In the genomic region with DNA sequence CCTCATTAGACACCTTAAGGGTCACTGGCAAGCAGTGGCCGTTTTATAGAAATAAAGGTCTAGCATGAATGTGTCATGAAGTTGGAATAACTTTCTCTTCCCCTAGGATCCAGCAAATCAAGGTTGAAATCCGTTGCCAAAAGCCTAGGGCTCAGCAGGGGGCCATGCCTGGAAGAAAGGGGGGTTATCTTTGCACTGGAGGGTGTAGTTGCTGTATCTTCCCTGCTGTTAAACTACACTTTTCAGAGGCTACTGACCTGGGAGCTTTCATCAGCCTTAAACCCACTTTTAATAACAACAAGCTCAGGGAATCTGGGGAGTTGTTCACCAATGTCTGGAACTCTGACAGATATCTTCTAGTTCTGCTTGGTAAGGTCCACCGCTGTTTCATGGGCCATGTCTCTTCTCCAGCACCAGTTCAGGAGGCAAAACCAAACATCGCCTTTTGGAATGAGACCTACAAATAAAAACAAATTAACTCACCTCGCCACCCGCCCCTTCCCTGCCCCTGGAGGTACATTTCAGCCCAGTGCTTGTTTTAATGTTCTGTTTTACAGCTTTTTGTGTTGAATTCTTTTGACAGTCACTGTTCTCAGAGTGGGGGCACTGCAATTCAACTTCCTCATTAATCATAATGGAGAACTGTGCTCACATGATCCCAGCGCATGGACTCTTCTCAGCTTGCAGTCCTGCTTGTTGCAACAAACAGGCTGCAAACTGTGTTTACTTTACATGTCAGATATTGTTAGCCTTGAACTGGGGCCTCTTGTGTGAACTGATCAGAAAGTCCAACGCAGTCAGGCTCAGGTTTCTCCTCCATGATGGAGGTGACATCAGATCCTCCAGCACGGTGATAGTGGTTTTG, we compare ENCODE assay signal across 19 cellular contexts.
DNase-seq lines count a peak whose midpoint lies in the region; ATAC-seq and TF ChIP-seq lines count a peak whose summit lies in the region.
"Had no signal": no experiment of that assay in that cellular context is flagged by ENCODE, and none has a peak within 500 bp of the region (broad histone marks: within the 10 kb centered on the region; RNA-seq: fewer than 3 reads in every experiment).

No MANE protein-coding gene starts in this region.

- peak; percentile 60 for ATAC-seq in upper lobe of right lung

- H3K9me3 ChIP-seq in upper lobe of right lung = no peaks in the 10 kb centered on the region
- H3K9me3 ChIP-seq: esophagus squamous epithelium, Peyer's patch, SK-N-SH, thyroid gland had no signal

- TF ChIP-seq CTCF in upper lobe of right lung (IDR thresholded peaks at IDR 0.05) = no peak

- no peaks in the 10 kb centered on the region for H3K4me1 ChIP-seq in upper lobe of right lung
- H3K4me1 ChIP-seq: esophagus squamous epithelium, Peyer's patch, thyroid gland had no signal

- no peak overlapping the region for H3K4me3 Mint-ChIP-seq in activated naive CD8-positive, alpha-beta T cell treated with anti-CD3 and anti-CD28 coated beads for 36 hours
- H3K4me3 Mint-ChIP-seq: activated CD4-positive, alpha-beta T cell treated with anti-CD3 and anti-CD28 coated beads, Interleukin-2, amount 10 ng/mL, durations not matched to agents 24 days and 14 days; IgD-negative memory B cell had no signal

- no peak overlapping the region for H3K27ac Mint-ChIP-seq in activated naive CD8-positive, alpha-beta T cell treated with anti-CD3 and anti-CD28 coated beads for 36 hours
- H3K27ac Mint-ChIP-seq: activated CD4-positive, alpha-beta T cell treated with anti-CD3 and anti-CD28 coated beads, Interleukin-2, amount 10 ng/mL, durations not matched to agents 24 days and 14 days; IgD-negative memory B cell had no signal

- no peaks in the 10 kb centered on the region for H3K36me3 ChIP-seq in upper lobe of right lung
- H3K36me3 ChIP-seq: esophagus squamous epithelium, Peyer's patch, thyroid gland had no signal

- no peaks in the 10 kb centered on the region for H3K9me3 Mint-ChIP-seq in activated naive CD8-positive, alpha-beta T cell treated with anti-CD3 and anti-CD28 coated beads for 36 hours
- H3K9me3 Mint-ChIP-seq: activated CD4-positive, alpha-beta T cell treated with anti-CD3 and anti-CD28 coated beads, Interleukin-2, amount 10 ng/mL, durations not matched to agents 24 days and 14 days had no signal

- H3K36me3 Mint-ChIP-seq in activated naive CD8-positive, alpha-beta T cell treated with anti-CD3 and anti-CD28 coated beads for 36 hours = no peaks in the 10 kb centered on the region
- H3K36me3 Mint-ChIP-seq: IgD-negative memory B cell had no signal

- intact Hi-C loops in upper lobe of right lung (cut with DNase I) = no loop called here

- DNase-seq in DMS53 (lab: John Stamatoyannopoulos, UW) = peak; percentile 45
- DNase-seq in DMS53 treated with DMSO at 0.1 percent for 48 hours (lab: John Stamatoyannopoulos, UW; ENCODE audit: unreplicated experiment) = no peak
- peak; percentile 42 for DNase-seq in NCI-H774 (lab: John Stamatoyannopoulos, UW)
- DNase-seq in iPS-NIHi11 (ENCODE audit: low spot score) = peak; percentile 42
- DNase-seq in upper lobe of right lung = no peak
- no peak for DNase-seq in activated naive CD8-positive, alpha-beta T cell treated with anti-CD3 and anti-CD28 coated beads for 36 hours
- DNase-seq in DMS79 (lab: John Stamatoyannopoulos, UW) = no peak
- DNase-seq in NCI-H1436 (lab: John Stamatoyannopoulos, UW) = no peak
- DNase-seq: activated CD4-positive, alpha-beta T cell treated with anti-CD3 and anti-CD28 coated beads, Interleukin-2, amount 10 ng/mL, durations not matched to agents 24 days and 14 days; activated naive CD4-positive, alpha-beta T cell treated with Interleukin-2 at 50 U/mL for 16 hours; esophagus squamous epithelium; head of caudate nucleus; kidney; NCI-H2227 treated with DMSO at 0.1 percent for 48 hours; Peyer's patch; SK-N-SH; thyroid gland had no signal

- no peaks in the 10 kb centered on the region for H3K27me3 Mint-ChIP-seq in activated naive CD8-positive, alpha-beta T cell treated with anti-CD3 and anti-CD28 coated beads for 36 hours
- H3K27me3 Mint-ChIP-seq: activated CD4-positive, alpha-beta T cell treated with anti-CD3 and anti-CD28 coated beads, Interleukin-2, amount 10 ng/mL, durations not matched to agents 24 days and 14 days; IgD-negative memory B cell had no signal

- no peak overlapping the region for H3K4me3 ChIP-seq in upper lobe of right lung
- H3K4me3 ChIP-seq: esophagus squamous epithelium, Peyer's patch, thyroid gland had no signal

- no peak overlapping the region for H3K27ac ChIP-seq in upper lobe of right lung
- H3K27ac ChIP-seq: 22Rv1, esophagus squamous epithelium, Peyer's patch, thyroid gland had no signal

- no peaks in the 10 kb centered on the region for H3K27me3 ChIP-seq in upper lobe of right lung
- H3K27me3 ChIP-seq: esophagus squamous epithelium, Peyer's patch, thyroid gland had no signal

- H3K4me1 Mint-ChIP-seq in activated naive CD8-positive, alpha-beta T cell treated with anti-CD3 and anti-CD28 coated beads for 36 hours = no peaks in the 10 kb centered on the region
- H3K4me1 Mint-ChIP-seq: activated CD4-positive, alpha-beta T cell treated with anti-CD3 and anti-CD28 coated beads, Interleukin-2, amount 10 ng/mL, durations not matched to agents 24 days and 14 days; IgD-negative memory B cell had no signal

Comparison
In these comparisons a context has a peak if more than half of its experiments do, and no peak if none do; other contexts are left out.
1. DNase-seq: peak in DMS53 (single experiment), NCI-H774 (single experiment) and iPS-NIHi11 (single experiment); none in DMS53 treated with DMSO at 0.1 percent for 48 hours (single experiment), upper lobe of right lung (single experiment), activated naive CD8-positive, alpha-beta T cell treated with anti-CD3 and anti-CD28 coated beads for 36 hours (single experiment), DMS79 (single experiment) and NCI-H1436 (single experiment).